In genomic region chr13:114024603-114025431, GRCh38 we compare ENCODE assay signal across 9 cellular contexts. TPM values are rescaled to one million over a fixed set of nuclear protein-coding genes. Genes with fewer than 3 reads are reported as not detected.
DNase-seq lines count a peak whose midpoint lies in the region; ATAC-seq lines count a peak whose summit lies in the region.
"Had no signal": no experiment of that assay in that cellular context is flagged by ENCODE, and none has a peak within 500 bp of the region (broad histone marks: within the 10 kb centered on the region; RNA-seq: fewer than 3 reads in every experiment).

No MANE protein-coding gene starts in this region.

- no peak overlapping the region for H3K4me3 ChIP-seq in stomach smooth muscle (ENCODE audit: low read length in 2 of 2)
- no peak overlapping the region for H3K4me3 ChIP-seq in CD4-positive, alpha-beta memory T cell (ENCODE audit: low read length in 2 of 2)

- peaks cover 7% of the 10 kb centered on the region for H3K36me3 Mint-ChIP-seq in activated naive CD8-positive, alpha-beta T cell treated with anti-CD3 and anti-CD28 coated beads for 36 hours
- peaks cover 27% of the 10 kb centered on the region for H3K36me3 Mint-ChIP-seq in activated naive CD8-positive, alpha-beta T cell treated with anti-CD3 and anti-CD28 coated beads, Interleukin-2, amount 50 U/mL, for 24 hours (ENCODE audit: low read depth)
- H3K36me3 Mint-ChIP-seq in activated T-helper 17 cell treated with anti-CD3 and anti-CD28 coated beads, Interleukin-2, amount 50 U/mL, for 72 hours (ENCODE audit: low read depth): peaks cover 59% of the 10 kb centered on the region
- peaks cover 34 to 65% of the 10 kb centered on the region in 2 donors for H3K36me3 Mint-ChIP-seq in CD4-positive, alpha-beta memory T cell

- peaks cover 30% of the 10 kb centered on the region for H3K4me1 ChIP-seq in stomach smooth muscle (ENCODE audit: control insufficient read depth, insufficient read depth, low read length)
- H3K4me1 ChIP-seq in CD4-positive, alpha-beta memory T cell (ENCODE audit: insufficient read depth, low read length): no peaks in the 10 kb centered on the region

- ATAC-seq in activated naive CD8-positive, alpha-beta T cell treated with anti-CD3 and anti-CD28 coated beads, Interleukin-2, amount 50 U/mL, for 24 hours: no peak
- ATAC-seq in HG02870 (IDR thresholded peaks at IDR 0.05; ENCODE audit: unreplicated experiment): peak; percentile 64
- no peak for ATAC-seq in activated T-helper 17 cell treated with anti-CD3 and anti-CD28 coated beads, Interleukin-2, amount 50 U/mL, for 72 hours (replicated peaks)
- no peak for ATAC-seq in HG02623 (IDR thresholded peaks at IDR 0.05; ENCODE audit: unreplicated experiment)

- no peaks in the 10 kb centered on the region for H3K9me3 ChIP-seq in stomach smooth muscle (ENCODE audit: control insufficient read depth in 2 of 2, low read length in 2 of 2)
- no peaks in the 10 kb centered on the region for H3K9me3 ChIP-seq in CD4-positive, alpha-beta memory T cell (ENCODE audit: control insufficient read depth in 1 of 2, low read length in 2 of 2)

- no peaks in the 10 kb centered on the region for H3K27me3 ChIP-seq in stomach smooth muscle (ENCODE audit: control insufficient read depth in 1 of 2, insufficient read depth in 2 of 2, low read length in 2 of 2)
- no peaks in the 10 kb centered on the region for H3K27me3 ChIP-seq in CD4-positive, alpha-beta memory T cell (ENCODE audit: insufficient read depth, low read length)

- H3K9ac ChIP-seq in stomach smooth muscle (ENCODE audit: low read length in 2 of 2): peak overlapping the region in 1 of 2 donors; percentile 21

- DNase-seq in activated naive CD8-positive, alpha-beta T cell treated with anti-CD3 and anti-CD28 coated beads for 36 hours: no peak
- no peak for DNase-seq in activated naive CD8-positive, alpha-beta T cell treated with anti-CD3 and anti-CD28 coated beads, Interleukin-2, amount 50 U/mL, for 24 hours
- DNase-seq in CD4-positive, alpha-beta memory T cell: no peak
- DNase-seq in cerebellar cortex (ENCODE audit: low spot score): no peak
- DNase-seq: T-cell had no signal

- H3K27me3 Mint-ChIP-seq in activated naive CD8-positive, alpha-beta T cell treated with anti-CD3 and anti-CD28 coated beads for 36 hours: no peaks in the 10 kb centered on the region
- no peaks in the 10 kb centered on the region for H3K27me3 Mint-ChIP-seq in activated naive CD8-positive, alpha-beta T cell treated with anti-CD3 and anti-CD28 coated beads, Interleukin-2, amount 50 U/mL, for 24 hours
- H3K27me3 Mint-ChIP-seq in activated T-helper 17 cell treated with anti-CD3 and anti-CD28 coated beads, Interleukin-2, amount 50 U/mL, for 72 hours: no peaks in the 10 kb centered on the region
- no peaks in the 10 kb centered on the region for H3K27me3 Mint-ChIP-seq in CD4-positive, alpha-beta memory T cell
- H3K27me3 Mint-ChIP-seq: T-cell had no signal

- H3K36me3 ChIP-seq in stomach smooth muscle (ENCODE audit: control insufficient read depth in 2 of 2, insufficient read depth in 2 of 2, low read length in 2 of 2): peaks cover 18 to 21% of the 10 kb centered on the region in 2 donors
- peaks cover 82% of the 10 kb centered on the region for H3K36me3 ChIP-seq in CD4-positive, alpha-beta memory T cell (ENCODE audit: insufficient read depth, low read length)

- H3K4me1 Mint-ChIP-seq in activated naive CD8-positive, alpha-beta T cell treated with anti-CD3 and anti-CD28 coated beads for 36 hours: no peaks in the 10 kb centered on the region
- peaks cover 2% of the 10 kb centered on the region for H3K4me1 Mint-ChIP-seq in activated naive CD8-positive, alpha-beta T cell treated with anti-CD3 and anti-CD28 coated beads, Interleukin-2, amount 50 U/mL, for 24 hours
- no peaks in the 10 kb centered on the region for H3K4me1 Mint-ChIP-seq in activated T-helper 17 cell treated with anti-CD3 and anti-CD28 coated beads, Interleukin-2, amount 50 U/mL, for 72 hours
- H3K4me1 Mint-ChIP-seq in CD4-positive, alpha-beta memory T cell: peaks cover 0 to 5% (median 0%) of the 10 kb centered on the region in 4 donors

- peak overlapping the region; percentile 25 for H3K27ac Mint-ChIP-seq in activated naive CD8-positive, alpha-beta T cell treated with anti-CD3 and anti-CD28 coated beads for 36 hours
- no peak overlapping the region for H3K27ac Mint-ChIP-seq in activated naive CD8-positive, alpha-beta T cell treated with anti-CD3 and anti-CD28 coated beads, Interleukin-2, amount 50 U/mL, for 24 hours
- H3K27ac Mint-ChIP-seq in activated T-helper 17 cell treated with anti-CD3 and anti-CD28 coated beads, Interleukin-2, amount 50 U/mL, for 72 hours: peak overlapping the region; percentile 25
- H3K27ac Mint-ChIP-seq in CD4-positive, alpha-beta memory T cell: peak overlapping the region in 1 of 7 donors; percentile 48

- POLR2A ChIA-PET in CD4-positive, alpha-beta memory T cell (lab: Charles Lee; ENCODE audit: partially characterized antibody): interaction anchor here (0.7 kb wide), 1 partner anchor 64 kb away, joined by 3 read pairs; no protein-coding TSS in a partner anchor

- CTCF ChIA-PET in CD4-positive, alpha-beta memory T cell (lab: Charles Lee; ENCODE audit: partially characterized antibody): no interaction called here

- peak overlapping the region; percentile 18 for H3K27ac ChIP-seq in stomach smooth muscle (ENCODE audit: low read length)
- H3K27ac ChIP-seq in CD4-positive, alpha-beta memory T cell (ENCODE audit: low read depth, low read length): no peak overlapping the region

- intact Hi-C loops in CD4-positive, alpha-beta memory T cell (cut with micrococcal nuclease): no loop called here

- no peak overlapping the region for H3K4me3 Mint-ChIP-seq in activated naive CD8-positive, alpha-beta T cell treated with anti-CD3 and anti-CD28 coated beads for 36 hours
- no peak overlapping the region for H3K4me3 Mint-ChIP-seq in activated naive CD8-positive, alpha-beta T cell treated with anti-CD3 and anti-CD28 coated beads, Interleukin-2, amount 50 U/mL, for 24 hours
- H3K4me3 Mint-ChIP-seq in activated T-helper 17 cell treated with anti-CD3 and anti-CD28 coated beads, Interleukin-2, amount 50 U/mL, for 72 hours: no peak overlapping the region
- H3K4me3 Mint-ChIP-seq in CD4-positive, alpha-beta memory T cell: no peak overlapping the region
- H3K4me3 Mint-ChIP-seq: T-cell had no signal

- no peaks in the 10 kb centered on the region for H3K9me3 Mint-ChIP-seq in activated naive CD8-positive, alpha-beta T cell treated with anti-CD3 and anti-CD28 coated beads for 36 hours
- H3K9me3 Mint-ChIP-seq in activated naive CD8-positive, alpha-beta T cell treated with anti-CD3 and anti-CD28 coated beads, Interleukin-2, amount 50 U/mL, for 24 hours: no peaks in the 10 kb centered on the region
- no peaks in the 10 kb centered on the region for H3K9me3 Mint-ChIP-seq in activated T-helper 17 cell treated with anti-CD3 and anti-CD28 coated beads, Interleukin-2, amount 50 U/mL, for 72 hours
- peaks cover 0 to 10% (median 0%) of the 10 kb centered on the region in 8 donors for H3K9me3 Mint-ChIP-seq in CD4-positive, alpha-beta memory T cell
- H3K9me3 Mint-ChIP-seq: T-cell had no signal

RNA-seq across cellular contexts. Expression of gene C13orf46, which starts 50.9 kb away (rescaled TPM):
- total RNA-seq in activated naive CD8-positive, alpha-beta T cell treated with anti-CD3 and anti-CD28 coated beads for 36 hours: under 1 TPM; 0.96 to 0.99 TPM
- 1 to 10 TPM; 1.3 to 3.9 TPM for total RNA-seq in activated T-helper 17 cell treated with anti-CD3 and anti-CD28 coated beads, Interleukin-2, amount 50 U/mL, for 72 hours
- 10 to 100 TPM; 13.9 to 14.2 TPM for total RNA-seq in CD4-positive, alpha-beta memory T cell
- 1 to 10 TPM in 1 of 2 donors, not detected in 1; 1.5 TPM for polyA plus RNA-seq in CD4-positive, alpha-beta memory T cell
